7 cellular contexts compared by ENCODE assay signal in genomic region chr2:222875482-222875881, GRCh38.
"Had no signal": no experiment of that assay in that cellular context is flagged by ENCODE, and none has a peak within 500 bp of the region (broad histone marks: within the 10 kb centered on the region; RNA-seq: fewer than 3 reads in every experiment).

No MANE protein-coding gene starts in this region.

- DNase-seq: IMR-90, KBM-7, KG1 had no signal

- H3K9ac ChIP-seq: KMS-11 had no signal

- H3K27ac ChIP-seq: HL-60, KMS-11 had no signal

- ATAC-seq: K562 had no signal

- H3K4me3 ChIP-seq: K562 had no signal

- FAIRE-seq: HTR-8/SVneo, K562 had no signal

- H3K4me2 ChIP-seq: KMS-11 had no signal
